8 cellular contexts compared by ENCODE assay signal in the genomic region with DNA sequence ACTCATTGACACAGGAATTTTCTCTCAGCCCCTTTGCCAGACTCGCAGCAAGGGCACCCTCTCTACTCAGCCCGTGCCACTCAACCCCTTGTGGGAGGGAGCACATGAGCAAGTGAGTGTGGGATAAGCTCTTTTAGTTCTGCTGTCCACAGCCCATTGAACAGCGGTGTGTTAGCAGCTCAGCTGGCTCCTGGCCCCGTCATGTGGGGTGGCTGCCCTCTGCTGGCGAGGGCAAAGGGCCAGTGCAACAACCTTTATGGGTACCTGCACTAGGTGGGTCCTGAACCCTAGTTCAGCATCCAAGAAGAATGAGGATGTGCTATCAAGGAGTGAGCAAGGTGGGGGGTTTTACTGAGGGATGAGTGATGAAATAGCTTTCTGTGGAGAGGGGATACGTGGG.
DNase-seq lines count a peak whose midpoint lies in the region; ATAC-seq and TF ChIP-seq lines count a peak whose summit lies in the region.

No MANE protein-coding gene starts in this region.

- H3K27ac Mint-ChIP-seq in CD4-positive, alpha-beta T cell: no peak overlapping the region
- H3K27ac Mint-ChIP-seq in osteocyte (ENCODE audit: unreplicated experiment): no peak overlapping the region

- no peaks in the 10 kb centered on the region for H3K9me3 Mint-ChIP-seq in CD4-positive, alpha-beta T cell
- H3K9me3 Mint-ChIP-seq in osteocyte (ENCODE audit: unreplicated experiment): peaks cover 6% of the 10 kb centered on the region

- ATAC-seq in CD4-positive, alpha-beta T cell (ENCODE audit: poor library complexity): no peak

- intact Hi-C loops in CD4-positive, alpha-beta T cell (cut with DNase I, micrococcal nuclease): loop anchor here (5.0 to 10.0 kb wide), 2 partner anchors 189 to 227 kb away; a partner anchor contains a TSS

- H3K4me3 Mint-ChIP-seq in CD4-positive, alpha-beta T cell: no peak overlapping the region
- no peak overlapping the region for H3K4me3 Mint-ChIP-seq in osteocyte (ENCODE audit: unreplicated experiment)

- DNase-seq in CD4-positive, alpha-beta T cell: peak in 7 of 10 experiments; percentile 0 to 32 (median 7)
- DNase-seq in HK-2 (ENCODE audit: unreplicated experiment): peak; percentile 59
- DNase-seq in UCSD-AML1 (lab: John Stamatoyannopoulos, UW; ENCODE audit: unreplicated experiment): peak; percentile 35
- no peak for DNase-seq in epithelial cell of proximal tubule (ENCODE audit: low read depth)
- peak; percentile 2 to 22 for DNase-seq in stimulated activated CD4-positive, alpha-beta T cell treated with anti-CD3 and anti-CD28 coated beads, Interleukin-1b, Interleukin-23, amount 100 ng/mL, for 4 hours (ENCODE audit: low read depth in 2 of 2)
- no peak for DNase-seq in osteocyte (ENCODE audit: extremely low spot score, unreplicated experiment)
- DNase-seq in GM19240 (ENCODE audit: insufficient read length, low spot score): no peak
- DNase-seq in NOMO-1 treated with dmso at 0.1 percent for 144 hours (lab: John Stamatoyannopoulos, UW; ENCODE audit: unreplicated experiment): no peak

- H3K9me3 ChIP-seq in CD4-positive, alpha-beta T cell (ENCODE audit: control insufficient read depth, low read length): no peaks in the 10 kb centered on the region

- no peaks in the 10 kb centered on the region for H3K4me1 Mint-ChIP-seq in CD4-positive, alpha-beta T cell (ENCODE audit: low read depth)
- H3K4me1 Mint-ChIP-seq in osteocyte (ENCODE audit: unreplicated experiment): no peaks in the 10 kb centered on the region

- TF ChIP-seq CTCF in CD4-positive, alpha-beta T cell (IDR thresholded peaks at IDR 0.05): no peak
- TF ChIP-seq CTCF in epithelial cell of proximal tubule (conservative IDR thresholded peaks at IDR 0.05; ENCODE audit: low read depth, low read length) (peak; percentile 70), osteocyte (IDR thresholded peaks at IDR 0.05) (no peak)

- H3K36me3 Mint-ChIP-seq in CD4-positive, alpha-beta T cell (ENCODE audit: low read depth): no peaks in the 10 kb centered on the region
- no peaks in the 10 kb centered on the region for H3K36me3 Mint-ChIP-seq in osteocyte (ENCODE audit: unreplicated experiment)

- H3K4me3 ChIP-seq in epithelial cell of proximal tubule (ENCODE audit: low read depth, low read length): no peak overlapping the region

- peaks cover 4% of the 10 kb centered on the region for H3K27me3 Mint-ChIP-seq in CD4-positive, alpha-beta T cell
- H3K27me3 Mint-ChIP-seq in osteocyte (ENCODE audit: unreplicated experiment): peaks cover 3% of the 10 kb centered on the region

- no peaks in the 10 kb centered on the region for H3K27me3 ChIP-seq in CD4-positive, alpha-beta T cell (ENCODE audit: control insufficient read depth, insufficient read depth, low read length)

- H3K27ac ChIP-seq in CD4-positive, alpha-beta T cell (ENCODE audit: low read depth, low read length): no peak overlapping the region

- POLR2A ChIA-PET in CD4-positive, alpha-beta T cell (lab: Charles Lee): no interaction called here

- CTCF ChIA-PET in CD4-positive, alpha-beta T cell (lab: Charles Lee): no interaction called here

Comparison
In these comparisons a context has a peak if more than half of its experiments do, and no peak if none do; other contexts are left out.
1. DNase-seq: peak in CD4-positive, alpha-beta T cell (7 of 10), HK-2 (single experiment), UCSD-AML1 (single experiment) and stimulated activated CD4-positive, alpha-beta T cell treated with anti-CD3 and anti-CD28 coated beads, Interleukin-1b, Interleukin-23, amount 100 ng/mL, for 4 hours (2 of 2); none in epithelial cell of proximal tubule (single experiment), osteocyte (single experiment), GM19240 (single experiment) and NOMO-1 treated with dmso at 0.1 percent for 144 hours (single experiment).